Comparison of ENCODE assay signal across 1 cellular context in genomic region chr3:50275160-50275995, GRCh38.
A peak's percentile ranks its signal among the peaks of the same experiment; 100 is the strongest.
TF ChIP-seq lines count a peak whose summit lies in the region.

No MANE protein-coding gene starts in this region.

TF ChIP-seq in WTC11, 78 proteins besides CTCF, POLR2A, EP300 and RAD21 (continued from another document):
- TF ChIP-seq USF2 (CRISPR knock-in tag; IDR thresholded peaks at IDR 0.05) (peak; percentile 52), ZBTB43 (CRISPR knock-in tag; IDR thresholded peaks at IDR 0.05) (peak; percentile 38; the same call in 1 of the 2 replicates), ZBTB21 (CRISPR knock-in tag; IDR thresholded peaks at IDR 0.05; ENCODE audit: borderline replicate concordance) (0 out of 2 replicates have a peak, but pooled peaks have one; percentile 18), SMAD3 (CRISPR knock-in tag; IDR thresholded peaks at IDR 0.05; ENCODE audit: borderline replicate concordance) (no peak), SP1 (CRISPR knock-in tag; conservative IDR thresholded peaks at IDR 0.05) (peak; percentile 62), FOXP1 (CRISPR knock-in tag; IDR thresholded peaks at IDR 0.05; ENCODE audit: borderline replicate concordance) (peak; percentile 20; the same call in 1 of the 2 replicates), ZNF121 (CRISPR knock-in tag; IDR thresholded peaks at IDR 0.05) (peak; percentile 38; the same call in 1 of the 2 replicates), ZNF232 (CRISPR knock-in tag; IDR thresholded peaks at IDR 0.05) (no peak), FOXK1 (CRISPR knock-in tag; IDR thresholded peaks at IDR 0.05) (0 out of 2 replicates have a peak, but pooled peaks have one; percentile 24)
TF ChIP-seq in WTC11: peak in this region for 11.
